Comparison of ENCODE assay signal across 20 cellular contexts in the genomic region with DNA sequence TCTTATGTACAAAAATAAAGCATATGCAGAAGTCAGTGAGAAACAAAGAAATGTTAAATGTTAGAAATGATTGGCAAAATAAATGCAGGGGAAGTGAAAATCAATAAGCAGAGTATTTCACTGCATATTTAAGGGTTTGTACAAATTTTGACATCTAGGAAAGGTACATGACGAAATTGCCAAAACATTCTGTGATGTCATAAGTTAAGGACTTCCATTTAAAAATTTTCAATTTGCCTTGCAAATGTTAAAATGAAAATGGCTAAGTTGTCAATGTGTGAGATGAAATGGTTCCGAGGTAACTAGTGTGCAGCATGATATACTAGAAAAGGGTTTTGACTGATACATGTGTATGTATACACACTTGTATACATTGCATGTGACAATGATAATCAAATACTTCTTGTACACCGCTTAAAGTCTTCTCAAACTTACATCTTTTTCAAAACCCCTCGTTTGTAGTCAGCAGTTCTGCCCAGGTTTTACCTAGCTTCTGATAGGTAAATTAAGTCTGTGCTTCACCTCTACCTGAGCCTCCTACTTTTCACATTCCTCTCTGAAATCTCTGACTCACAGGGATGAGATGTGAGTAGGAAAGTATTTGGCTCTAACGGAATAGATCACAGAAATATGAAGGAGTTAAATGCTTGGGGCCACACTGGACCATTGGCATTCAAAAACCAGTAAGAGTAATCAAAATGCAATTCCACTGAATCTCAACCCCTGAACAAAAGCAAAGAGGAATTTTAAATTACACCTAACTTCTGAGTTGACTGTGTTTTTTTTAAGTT.
DNase-seq lines count a peak whose midpoint lies in the region; ATAC-seq, FAIRE-seq and TF ChIP-seq lines count a peak whose summit lies in the region.
"Had no signal": no experiment of that assay in that cellular context is flagged by ENCODE, and none has a peak within 500 bp of the region (broad histone marks: within the 10 kb centered on the region; RNA-seq: fewer than 3 reads in every experiment).

No MANE protein-coding gene starts in this region.

- no peaks in the 10 kb centered on the region for H3K36me3 Mint-ChIP-seq in astrocyte (ENCODE audit: low read depth, unreplicated experiment)
- no peaks in the 10 kb centered on the region for H3K36me3 Mint-ChIP-seq in T-helper 2 cell treated with Interferon-gamma antibody and Interleukin-4, amounts not matched to agents 5 μg/mL and 100 μg/mL, for 36 hours (ENCODE audit: low read depth)
- H3K36me3 Mint-ChIP-seq: CD14-positive monocyte; CD4-positive, alpha-beta memory T cell had no signal

- no CpG with 5 or more reads among the region's 5 CpGs for WGBS in mesendoderm (ENCODE audit: extremely low coverage, insufficient coverage, low lambda C conversion rate)

- no peak overlapping the region for H3K4me3 ChIP-seq in astrocyte (ENCODE audit: insufficient read depth, low read depth, low read length)
- no peak overlapping the region for H3K4me3 ChIP-seq in mesendoderm (ENCODE audit: low read length)
- H3K4me3 ChIP-seq: BLaER1, GM23248, HAP-1 had no signal

- H3K9ac ChIP-seq in astrocyte (ENCODE audit: low read length) = no peak overlapping the region
- H3K9ac ChIP-seq in mesendoderm (ENCODE audit: low read length) = no peak overlapping the region
- H3K9ac ChIP-seq: BLaER1, GM23248 had no signal

- no peak overlapping the region for H2BK15ac ChIP-seq in mesendoderm (replicated peaks; ENCODE audit: low read depth)

- no peak overlapping the region for H4K8ac ChIP-seq in mesendoderm (ENCODE audit: low read depth, low read length)

- H3K23ac ChIP-seq in mesendoderm (ENCODE audit: low read length) = no peak overlapping the region

- H4K5ac ChIP-seq in mesendoderm (ENCODE audit: low read length) = no peak overlapping the region

- no peak overlapping the region for H2BK5ac ChIP-seq in mesendoderm (ENCODE audit: low read length)

- H3K9me3 Mint-ChIP-seq in astrocyte (ENCODE audit: unreplicated experiment) = no peaks in the 10 kb centered on the region
- H3K9me3 Mint-ChIP-seq in T-helper 2 cell treated with Interferon-gamma antibody and Interleukin-4, amounts not matched to agents 5 μg/mL and 100 μg/mL, for 36 hours = peaks cover 35% of the 10 kb centered on the region

- H3K27me3 ChIP-seq in astrocyte (ENCODE audit: insufficient read depth, low read length) (no peaks in the 10 kb centered on the region), mesendoderm (ENCODE audit: insufficient read depth, low read length, poor library complexity) (no peaks in the 10 kb centered on the region)
- H3K27me3 ChIP-seq: BLaER1 had no signal

- H2AFZ ChIP-seq in astrocyte (ENCODE audit: low read depth, low read length) = no peak overlapping the region
- H2AFZ ChIP-seq: GM23248 had no signal

- H3K4me3 Mint-ChIP-seq in astrocyte (ENCODE audit: unreplicated experiment) = no peak overlapping the region
- H3K4me3 Mint-ChIP-seq in T-helper 2 cell treated with Interferon-gamma antibody and Interleukin-4, amounts not matched to agents 5 μg/mL and 100 μg/mL, for 36 hours = no peak overlapping the region
- H3K4me3 Mint-ChIP-seq: CD14-positive monocyte; CD4-positive, alpha-beta memory T cell had no signal

- H3K4ac ChIP-seq in mesendoderm (ENCODE audit: low read depth, low read length) = no peak overlapping the region

- no peak overlapping the region for H3K56ac ChIP-seq in mesendoderm (ENCODE audit: low read length)

- no peak overlapping the region for H3K27ac Mint-ChIP-seq in astrocyte (ENCODE audit: unreplicated experiment)
- H3K27ac Mint-ChIP-seq in T-helper 2 cell treated with Interferon-gamma antibody and Interleukin-4, amounts not matched to agents 5 μg/mL and 100 μg/mL, for 36 hours = no peak overlapping the region
- H3K27ac Mint-ChIP-seq: CD14-positive monocyte; CD4-positive, alpha-beta memory T cell had no signal

- H3K27ac ChIP-seq in astrocyte (ENCODE audit: low read depth, low read length) (no peak overlapping the region), mesendoderm (ENCODE audit: low read depth, low read length) (no peak overlapping the region)
- H3K27ac ChIP-seq: 22Rv1, BLaER1, GM23248 had no signal

- H3K4me2 ChIP-seq in astrocyte (ENCODE audit: low read length) (no peak overlapping the region), mesendoderm (ENCODE audit: low read length) (no peak overlapping the region)
- H3K4me2 ChIP-seq: BLaER1 had no signal

- H3K36me3 ChIP-seq in astrocyte (ENCODE audit: insufficient read depth, low read length) (no peaks in the 10 kb centered on the region), mesendoderm (ENCODE audit: control insufficient read depth, insufficient read depth, low read length) (no peaks in the 10 kb centered on the region)
- H3K36me3 ChIP-seq: BLaER1, HAP-1 had no signal

- H3K79me2 ChIP-seq in astrocyte (ENCODE audit: insufficient read depth, low read length) (no peaks in the 10 kb centered on the region), mesendoderm (ENCODE audit: control insufficient read depth, insufficient read depth, low read length) (no peaks in the 10 kb centered on the region)

- H3K79me1 ChIP-seq in mesendoderm (ENCODE audit: low read length) = no peaks in the 10 kb centered on the region

- H3K27me3 Mint-ChIP-seq in astrocyte (ENCODE audit: low read depth, unreplicated experiment) = no peaks in the 10 kb centered on the region
- H3K27me3 Mint-ChIP-seq in T-helper 2 cell treated with Interferon-gamma antibody and Interleukin-4, amounts not matched to agents 5 μg/mL and 100 μg/mL, for 36 hours (ENCODE audit: low read depth) = no peaks in the 10 kb centered on the region
- H3K27me3 Mint-ChIP-seq: CD4-positive, alpha-beta memory T cell had no signal

- no peak overlapping the region for H2AK5ac ChIP-seq in mesendoderm (ENCODE audit: low read length)

- H3K4me1 Mint-ChIP-seq in astrocyte (ENCODE audit: low read depth, unreplicated experiment) = peaks cover 8% of the 10 kb centered on the region
- H3K4me1 Mint-ChIP-seq in T-helper 2 cell treated with Interferon-gamma antibody and Interleukin-4, amounts not matched to agents 5 μg/mL and 100 μg/mL, for 36 hours (ENCODE audit: low read depth) = no peaks in the 10 kb centered on the region
- H3K4me1 Mint-ChIP-seq: CD14-positive monocyte; CD4-positive, alpha-beta memory T cell had no signal

- H3K18ac ChIP-seq in mesendoderm (ENCODE audit: low read length) = no peak overlapping the region

- FAIRE-seq in astrocyte (lab: Jason Lieb, UNC) = no peak
- FAIRE-seq: GM12892, GM18507 had no signal

- no peaks in the 10 kb centered on the region for H3K9me3 ChIP-seq in astrocyte (ENCODE audit: insufficient read depth, low read depth, low read length)
- H3K9me3 ChIP-seq: BLaER1, HAP-1 had no signal

- TF ChIP-seq CTCF in astrocyte (IDR thresholded peaks at IDR 0.05; ENCODE audit: insufficient read depth, low read depth, low read length) = no peak

- no peaks in the 10 kb centered on the region for H4K20me1 ChIP-seq in astrocyte (ENCODE audit: insufficient read depth, low read length)
- H4K20me1 ChIP-seq: BLaER1 had no signal

- ATAC-seq in HG03442 (IDR thresholded peaks at IDR 0.05; ENCODE audit: unreplicated experiment) (no peak), GM18870 (IDR thresholded peaks at IDR 0.05; ENCODE audit: unreplicated experiment) (no peak)

- DNase-seq in NCI-H748 (lab: John Stamatoyannopoulos, UW; ENCODE audit: unreplicated experiment) (peak; percentile 25), NCI-H748 treated with DMSO at 0.1 percent for 48 hours (lab: John Stamatoyannopoulos, UW) (no peak), NCI-H69 (lab: John Stamatoyannopoulos, UW) (peak; percentile 35), astrocyte (ENCODE audit: low read depth) (peak; percentile 13), mesendoderm (peak; percentile 31)
- no peak for DNase-seq in T-helper 2 cell treated with Interferon-gamma antibody and Interleukin-4, amounts not matched to agents 5 μg/mL and 100 μg/mL, for 36 hours (ENCODE audit: low spot score)
- DNase-seq: CD4-positive, alpha-beta memory T cell; DMS153; DMS79; GDM1; GM23248; IMR-90 had no signal

- H3K4me1 ChIP-seq in astrocyte (ENCODE audit: insufficient read depth, low read length) (peaks cover 6% of the 10 kb centered on the region), mesendoderm (ENCODE audit: control insufficient read depth, low read depth, low read length) (no peaks in the 10 kb centered on the region)
- H3K4me1 ChIP-seq: BLaER1, HAP-1 had no signal

- H2BK120ac ChIP-seq in mesendoderm (ENCODE audit: low read depth, low read length) = no peak overlapping the region

Comparison
In these comparisons a context has a peak if more than half of its experiments do, and no peak if none do; other contexts are left out.
1. DNase-seq: peak in NCI-H748 (single experiment), NCI-H69 (single experiment), astrocyte (single experiment) and mesendoderm (single experiment); none in NCI-H748 treated with DMSO at 0.1 percent for 48 hours (single experiment) and T-helper 2 cell treated with Interferon-gamma antibody and Interleukin-4, amounts not matched to agents 5 μg/mL and 100 μg/mL, for 36 hours (single experiment).